23 cellular contexts compared by ENCODE assay signal in genomic region chr16:12099451-12100123, GRCh38.
DNase-seq lines count a peak whose midpoint lies in the region; ATAC-seq and TF ChIP-seq lines count a peak whose summit lies in the region.
"Had no signal": no experiment of that assay in that cellular context is flagged by ENCODE, and none has a peak within 500 bp of the region (broad histone marks: within the 10 kb centered on the region; RNA-seq: fewer than 3 reads in every experiment).

No MANE protein-coding gene starts in this region.

- H3K4me3 ChIP-seq in WERI-Rb-1 (ENCODE audit: low read depth, low read length): no peak overlapping the region
- H3K4me3 ChIP-seq in trophoblast cell (ENCODE audit: low read depth, low read length): peak overlapping the region; percentile 30
- H3K4me3 ChIP-seq: GM12878, K562 had no signal

- no peak overlapping the region for H4K8ac ChIP-seq in trophoblast cell (ENCODE audit: low read depth, low read length)

- no TSS peak for BruUV-seq in Calu3 (replicated peaks; lab: Mats Ljungman, UMichigan)

- H3K4ac ChIP-seq in trophoblast cell (ENCODE audit: low read depth, low read length): no peak overlapping the region

- H2BK5ac ChIP-seq in trophoblast cell (ENCODE audit: low read depth, low read length, poor library complexity): no peak overlapping the region

- H3K27ac Mint-ChIP-seq in Calu3 (ENCODE audit: unreplicated experiment): no peak overlapping the region
- H3K27ac Mint-ChIP-seq: B cell had no signal

- no peaks in the 10 kb centered on the region for H3K9me3 ChIP-seq in WERI-Rb-1 (ENCODE audit: severe bottlenecking)
- H3K9me3 ChIP-seq in trophoblast cell (ENCODE audit: insufficient read depth, low read depth, low read length): no peaks in the 10 kb centered on the region
- H3K9me3 ChIP-seq: Caco-2 had no signal

- H2BK120ac ChIP-seq in trophoblast cell (ENCODE audit: insufficient read depth, low read length, poor library complexity): no peak overlapping the region

- H3K27me3 ChIP-seq in WERI-Rb-1 (ENCODE audit: insufficient read depth, low read depth, severe bottlenecking) (no peaks in the 10 kb centered on the region), trophoblast cell (ENCODE audit: insufficient read depth, low read length) (no peaks in the 10 kb centered on the region)

- intact Hi-C loops in Calu3 (cut with micrococcal nuclease; ENCODE audit: unreplicated experiment): no loop called here

- TF ChIP-seq CTCF in WERI-Rb-1 (IDR thresholded peaks at IDR 0.05; ENCODE audit: low read depth, low read length) (no peak), Calu3 (IDR thresholded peaks at IDR 0.05; ENCODE audit: unreplicated experiment) (no peak)

- no peaks in the 10 kb centered on the region for H3K9me3 Mint-ChIP-seq in Calu3 (ENCODE audit: low read depth, unreplicated experiment)

- DNase-seq in NCI-H2171 treated with DMSO at 0.1 percent for 48 hours (lab: John Stamatoyannopoulos, UW) (peak; percentile 33), NCI-H2171 (lab: John Stamatoyannopoulos, UW) (no peak), NCI-H524 treated with DMSO at 0.1 percent for 48 hours (lab: John Stamatoyannopoulos, UW) (peak; percentile 51), WERI-Rb-1 (peak; percentile 70), trophoblast cell (no peak), MV-4-11 (lab: John Stamatoyannopoulos, UW) (no peak), Calu3 (no peak)
- DNase-seq: 8988T; Caco-2; CD4-positive, CD25-positive, alpha-beta regulatory T cell; DMS53; EL; GOT3; NCI-H1105 treated with DMSO at 0.1 percent for 48 hours; NCI-H1930; NCI-H446 treated with DMSO at 0.1 percent for 48 hours; NK-92 treated with Interleukin-12 subunit alpha and Interleukin-12 subunit beta, amount 100 ng/mL, for 24 hours; Right ventricle myocardium superior; SW 1271 had no signal

- no peak overlapping the region for H3K4me3 Mint-ChIP-seq in Calu3 (ENCODE audit: low read depth, unreplicated experiment)
- H3K4me3 Mint-ChIP-seq: B cell; CD4-positive, CD25-positive, alpha-beta regulatory T cell had no signal

- H2AK5ac ChIP-seq in trophoblast cell (ENCODE audit: low read length): no peak overlapping the region

- no peak overlapping the region for H3K23ac ChIP-seq in trophoblast cell (ENCODE audit: low read length)

- H4K12ac ChIP-seq in trophoblast cell (ENCODE audit: low read depth, low read length): no peak overlapping the region

- no peaks in the 10 kb centered on the region for H3K79me2 ChIP-seq in trophoblast cell (ENCODE audit: control insufficient read depth, insufficient read depth, low read length, poor library complexity)

- no peak overlapping the region for H2AFZ ChIP-seq in trophoblast cell (ENCODE audit: insufficient read depth, low read length, poor library complexity)

- H3K27ac ChIP-seq in WERI-Rb-1: peak overlapping the region; percentile 49
- H3K27ac ChIP-seq in trophoblast cell (ENCODE audit: low read depth, low read length): no peak overlapping the region

- no peak overlapping the region for H2BK12ac ChIP-seq in trophoblast cell (ENCODE audit: low read length)

- H3K18ac ChIP-seq in trophoblast cell (ENCODE audit: low read length): no peak overlapping the region

- no peaks in the 10 kb centered on the region for H3K4me1 Mint-ChIP-seq in Calu3 (ENCODE audit: low read depth, unreplicated experiment)

- CTCF ChIA-PET in Calu3 (lab: Charles Lee): no interaction called here

- no peak overlapping the region for H3K4me2 ChIP-seq in trophoblast cell (ENCODE audit: low read length)

- ATAC-seq in HG02973 (IDR thresholded peaks at IDR 0.05; ENCODE audit: unreplicated experiment): no peak
- ATAC-seq: GM12878 had no signal

- no peaks in the 10 kb centered on the region for H3K36me3 Mint-ChIP-seq in Calu3 (ENCODE audit: insufficient read depth, unreplicated experiment)

- H4K91ac ChIP-seq in trophoblast cell (ENCODE audit: low read depth, low read length): no peak overlapping the region

- peaks cover 5 to 6% of the 10 kb centered on the region in 2 experiments for H3K4me1 ChIP-seq in trophoblast cell (ENCODE audit: control insufficient read depth in 1 of 2, insufficient read depth in 2 of 2, low read length in 2 of 2)

- H3K36me3 ChIP-seq in WERI-Rb-1: no peaks in the 10 kb centered on the region
- no peaks in the 10 kb centered on the region for H3K36me3 ChIP-seq in trophoblast cell (ENCODE audit: control insufficient read depth in 1 of 2, insufficient read depth in 2 of 2, low read length in 2 of 2)

- no peaks in the 10 kb centered on the region for H3K79me1 ChIP-seq in trophoblast cell (ENCODE audit: low read length)

- no peak overlapping the region for H3K14ac ChIP-seq in trophoblast cell (ENCODE audit: low read length)

- no CpG with 5 or more reads among the region's 13 CpGs for WGBS in trophoblast cell (ENCODE audit: extremely low coverage, insufficient coverage, insufficient read length)

- H3K9ac ChIP-seq in trophoblast cell (ENCODE audit: low read length): no peak overlapping the region

- H3K27me3 Mint-ChIP-seq in Calu3 (ENCODE audit: unreplicated experiment): no peaks in the 10 kb centered on the region
- H3K27me3 Mint-ChIP-seq: B cell; CD4-positive, CD25-positive, alpha-beta regulatory T cell had no signal

Comparison
In these comparisons a context has a peak if more than half of its experiments do, and no peak if none do; other contexts are left out.
1. DNase-seq: peak in NCI-H2171 treated with DMSO at 0.1 percent for 48 hours (single experiment), NCI-H524 treated with DMSO at 0.1 percent for 48 hours (single experiment) and WERI-Rb-1 (single experiment); none in NCI-H2171 (single experiment), trophoblast cell (0 of 2), MV-4-11 (single experiment) and Calu3 (single experiment).